ENCODE assay signal across 1 cellular context in the genomic region with DNA sequence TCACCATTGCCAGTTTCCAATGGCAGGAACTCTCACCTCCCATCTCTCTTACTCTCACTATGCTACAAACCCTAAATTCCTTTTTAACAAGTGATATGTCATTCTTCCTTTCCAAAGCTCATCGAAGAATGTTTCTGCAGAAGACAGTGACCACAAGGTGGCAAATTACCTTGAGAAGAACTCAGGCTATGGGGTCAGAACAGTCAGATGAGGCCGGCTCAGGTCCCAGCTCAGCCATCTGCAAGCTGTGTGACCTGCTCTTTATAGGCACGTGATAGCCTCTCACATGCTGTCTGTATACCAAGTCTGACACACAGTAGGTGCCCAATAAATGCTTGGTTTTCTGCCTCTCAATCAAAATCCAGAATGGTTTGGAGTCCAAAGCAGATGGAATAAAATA.
TF ChIP-seq lines count a peak whose summit lies in the region.

No MANE protein-coding gene starts in this region.

TF ChIP-seq in GM23338, 12 proteins besides CTCF, POLR2A, EP300 and RAD21 (continued from another document):
- TF ChIP-seq, protein P1, sequence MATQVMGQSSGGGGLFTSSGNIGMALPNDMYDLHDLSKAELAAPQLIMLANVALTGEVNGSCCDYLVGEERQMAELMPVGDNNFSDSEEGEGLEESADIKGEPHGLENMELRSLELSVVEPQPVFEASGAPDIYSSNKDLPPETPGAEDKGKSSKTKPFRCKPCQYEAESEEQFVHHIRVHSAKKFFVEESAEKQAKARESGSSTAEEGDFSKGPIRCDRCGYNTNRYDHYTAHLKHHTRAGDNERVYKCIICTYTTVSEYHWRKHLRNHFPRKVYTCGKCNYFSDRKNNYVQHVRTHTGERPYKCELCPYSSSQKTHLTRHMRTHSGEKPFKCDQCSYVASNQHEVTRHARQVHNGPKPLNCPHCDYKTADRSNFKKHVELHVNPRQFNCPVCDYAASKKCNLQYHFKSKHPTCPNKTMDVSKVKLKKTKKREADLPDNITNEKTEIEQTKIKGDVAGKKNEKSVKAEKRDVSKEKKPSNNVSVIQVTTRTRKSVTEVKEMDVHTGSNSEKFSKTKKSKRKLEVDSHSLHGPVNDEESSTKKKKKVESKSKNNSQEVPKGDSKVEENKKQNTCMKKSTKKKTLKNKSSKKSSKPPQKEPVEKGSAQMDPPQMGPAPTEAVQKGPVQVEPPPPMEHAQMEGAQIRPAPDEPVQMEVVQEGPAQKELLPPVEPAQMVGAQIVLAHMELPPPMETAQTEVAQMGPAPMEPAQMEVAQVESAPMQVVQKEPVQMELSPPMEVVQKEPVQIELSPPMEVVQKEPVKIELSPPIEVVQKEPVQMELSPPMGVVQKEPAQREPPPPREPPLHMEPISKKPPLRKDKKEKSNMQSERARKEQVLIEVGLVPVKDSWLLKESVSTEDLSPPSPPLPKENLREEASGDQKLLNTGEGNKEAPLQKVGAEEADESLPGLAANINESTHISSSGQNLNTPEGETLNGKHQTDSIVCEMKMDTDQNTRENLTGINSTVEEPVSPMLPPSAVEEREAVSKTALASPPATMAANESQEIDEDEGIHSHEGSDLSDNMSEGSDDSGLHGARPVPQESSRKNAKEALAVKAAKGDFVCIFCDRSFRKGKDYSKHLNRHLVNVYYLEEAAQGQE (IDR thresholded peaks at IDR 0.05; ENCODE audit: unreplicated experiment) = no peak
- no peak for TF ChIP-seq STAT1 (IDR thresholded peaks at IDR 0.05; ENCODE audit: unreplicated experiment)
- no peak for TF ChIP-seq ZNF331 (CRISPR knock-in tag; IDR thresholded peaks at IDR 0.05; ENCODE audit: low read depth)
- TF ChIP-seq POLR2AphosphoS5 (IDR thresholded peaks at IDR 0.05; ENCODE audit: low read depth) = no peak
- TF ChIP-seq JUNB (IDR thresholded peaks at IDR 0.05; ENCODE audit: unreplicated experiment) = no peak
- no peak for TF ChIP-seq EZH2phosphoT487 (IDR thresholded peaks at IDR 0.05; ENCODE audit: unreplicated experiment)
- TF ChIP-seq, protein P2, sequence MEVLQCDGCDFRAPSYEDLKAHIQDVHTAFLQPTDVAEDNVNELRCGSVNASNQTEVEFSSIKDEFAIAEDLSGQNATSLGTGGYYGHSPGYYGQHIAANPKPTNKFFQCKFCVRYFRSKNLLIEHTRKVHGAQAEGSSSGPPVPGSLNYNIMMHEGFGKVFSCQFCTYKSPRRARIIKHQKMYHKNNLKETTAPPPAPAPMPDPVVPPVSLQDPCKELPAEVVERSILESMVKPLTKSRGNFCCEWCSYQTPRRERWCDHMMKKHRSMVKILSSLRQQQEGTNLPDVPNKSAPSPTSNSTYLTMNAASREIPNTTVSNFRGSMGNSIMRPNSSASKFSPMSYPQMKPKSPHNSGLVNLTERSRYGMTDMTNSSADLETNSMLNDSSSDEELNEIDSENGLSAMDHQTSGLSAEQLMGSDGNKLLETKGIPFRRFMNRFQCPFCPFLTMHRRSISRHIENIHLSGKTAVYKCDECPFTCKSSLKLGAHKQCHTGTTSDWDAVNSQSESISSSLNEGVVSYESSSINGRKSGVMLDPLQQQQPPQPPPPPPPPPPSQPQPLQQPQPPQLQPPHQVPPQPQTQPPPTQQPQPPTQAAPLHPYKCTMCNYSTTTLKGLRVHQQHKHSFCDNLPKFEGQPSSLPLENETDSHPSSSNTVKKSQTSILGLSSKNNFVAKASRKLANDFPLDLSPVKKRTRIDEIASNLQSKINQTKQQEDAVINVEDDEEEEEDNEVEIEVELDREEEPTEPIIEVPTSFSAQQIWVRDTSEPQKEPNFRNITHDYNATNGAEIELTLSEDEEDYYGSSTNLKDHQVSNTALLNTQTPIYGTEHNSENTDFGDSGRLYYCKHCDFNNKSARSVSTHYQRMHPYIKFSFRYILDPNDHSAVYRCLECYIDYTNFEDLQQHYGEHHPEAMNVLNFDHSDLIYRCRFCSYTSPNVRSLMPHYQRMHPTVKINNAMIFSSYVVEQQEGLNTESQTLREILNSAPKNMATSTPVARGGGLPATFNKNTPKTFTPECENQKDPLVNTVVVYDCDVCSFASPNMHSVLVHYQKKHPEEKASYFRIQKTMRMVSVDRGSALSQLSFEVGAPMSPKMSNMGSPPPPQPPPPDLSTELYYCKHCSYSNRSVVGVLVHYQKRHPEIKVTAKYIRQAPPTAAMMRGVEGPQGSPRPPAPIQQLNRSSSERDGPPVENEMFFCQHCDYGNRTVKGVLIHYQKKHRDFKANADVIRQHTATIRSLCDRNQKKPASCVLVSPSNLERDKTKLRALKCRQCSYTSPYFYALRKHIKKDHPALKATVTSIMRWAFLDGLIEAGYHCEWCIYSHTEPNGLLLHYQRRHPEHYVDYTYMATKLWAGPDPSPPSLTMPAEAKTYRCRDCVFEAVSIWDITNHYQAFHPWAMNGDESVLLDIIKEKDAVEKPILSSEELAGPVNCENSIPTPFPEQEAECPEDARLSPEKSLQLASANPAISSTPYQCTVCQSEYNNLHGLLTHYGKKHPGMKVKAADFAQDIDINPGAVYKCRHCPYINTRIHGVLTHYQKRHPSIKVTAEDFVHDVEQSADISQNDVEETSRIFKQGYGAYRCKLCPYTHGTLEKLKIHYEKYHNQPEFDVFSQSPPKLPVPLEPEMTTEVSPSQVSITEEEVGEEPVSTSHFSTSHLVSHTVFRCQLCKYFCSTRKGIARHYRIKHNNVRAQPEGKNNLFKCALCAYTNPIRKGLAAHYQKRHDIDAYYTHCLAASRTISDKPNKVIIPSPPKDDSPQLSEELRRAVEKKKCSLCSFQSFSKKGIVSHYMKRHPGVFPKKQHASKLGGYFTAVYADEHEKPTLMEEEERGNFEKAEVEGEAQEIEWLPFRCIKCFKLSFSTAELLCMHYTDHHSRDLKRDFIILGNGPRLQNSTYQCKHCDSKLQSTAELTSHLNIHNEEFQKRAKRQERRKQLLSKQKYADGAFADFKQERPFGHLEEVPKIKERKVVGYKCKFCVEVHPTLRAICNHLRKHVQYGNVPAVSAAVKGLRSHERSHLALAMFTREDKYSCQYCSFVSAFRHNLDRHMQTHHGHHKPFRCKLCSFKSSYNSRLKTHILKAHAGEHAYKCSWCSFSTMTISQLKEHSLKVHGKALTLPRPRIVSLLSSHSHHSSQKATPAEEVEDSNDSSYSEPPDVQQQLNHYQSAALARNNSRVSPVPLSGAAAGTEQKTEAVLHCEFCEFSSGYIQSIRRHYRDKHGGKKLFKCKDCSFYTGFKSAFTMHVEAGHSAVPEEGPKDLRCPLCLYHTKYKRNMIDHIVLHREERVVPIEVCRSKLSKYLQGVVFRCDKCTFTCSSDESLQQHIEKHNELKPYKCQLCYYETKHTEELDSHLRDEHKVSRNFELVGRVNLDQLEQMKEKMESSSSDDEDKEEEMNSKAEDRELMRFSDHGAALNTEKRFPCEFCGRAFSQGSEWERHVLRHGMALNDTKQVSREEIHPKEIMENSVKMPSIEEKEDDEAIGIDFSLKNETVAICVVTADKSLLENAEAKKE (CRISPR knock-in tag; IDR thresholded peaks at IDR 0.05) = no peak
- TF ChIP-seq NANOG (IDR thresholded peaks at IDR 0.05; ENCODE audit: borderline replicate concordance) = no peak
- TF ChIP-seq EZH2 (IDR thresholded peaks at IDR 0.05; ENCODE audit: low read depth, unreplicated experiment) = no peak
